ENCODE assay signal across 12 cellular contexts in genomic region chr1:43537423-43538142, GRCh38. TPM values are rescaled to one million over a fixed set of nuclear protein-coding genes. Genes with fewer than 3 reads are reported as not detected.
DNase-seq lines count a peak whose midpoint lies in the region; ATAC-seq and TF ChIP-seq lines count a peak whose summit lies in the region.
"Had no signal": no experiment of that assay in that cellular context is flagged by ENCODE, and none has a peak within 500 bp of the region (broad histone marks: within the 10 kb centered on the region; RNA-seq: fewer than 3 reads in every experiment).

No MANE protein-coding gene starts in this region.

- H3K27ac Mint-ChIP-seq in osteocyte (ENCODE audit: unreplicated experiment) = no peak overlapping the region

- H3K27ac ChIP-seq in body of pancreas (peak overlapping the region; percentile 83 to 93 (median 88)), left lung (no peak overlapping the region), spleen (no peak overlapping the region), left ventricle myocardium inferior (replicated peaks) (no peak overlapping the region)
- H3K27ac ChIP-seq: SJSA1 had no signal

- intact Hi-C loops in body of pancreas (cut with DNase I) = no loop called here
- intact Hi-C loops in left lung (cut with DNase I) = no loop called here
- intact Hi-C loops in spleen (cut with DNase I; ENCODE audit: low total_unique reads) = loop anchor here (10.0 kb wide), 1 partner anchor 507 kb away; no protein-coding TSS in a partner anchor
- intact Hi-C loops in left ventricle myocardium inferior (cut with micrococcal nuclease) = no loop called here

- peak; percentile 16 for DNase-seq in KBM-7
- peak; percentile 84 to 95 (median 93) for DNase-seq in body of pancreas
- peak in 1 of 2 donors; percentile 39 for DNase-seq in left lung
- DNase-seq in spleen = peak; percentile 24
- DNase-seq in activated effector memory CD4-positive, alpha-beta T cell treated with Interleukin-2 at 50 U/mL for 16 hours = no peak
- DNase-seq in osteocyte (ENCODE audit: extremely low spot score, unreplicated experiment) = no peak
- no peak for DNase-seq in left ventricle myocardium inferior
- no peak for DNase-seq in hippocampal formation (lab: John Stamatoyannopoulos, UW)
- DNase-seq: C1 segment of cervical spinal cord, head of caudate nucleus, NCI-H1417 treated with DMSO at 0.1 percent for 48 hours had no signal

- H3K4me3 ChIP-seq in body of pancreas (no peak overlapping the region), left lung (no peak overlapping the region), spleen (no peak overlapping the region), left ventricle myocardium inferior (no peak overlapping the region)
- H3K4me3 ChIP-seq: SJSA1 had no signal

- H3K27me3 ChIP-seq in body of pancreas (no peaks in the 10 kb centered on the region), left lung (peaks cover 0 to 5% of the 10 kb centered on the region in 2 donors), spleen (replicated peaks in 1 of 7) (peaks cover 0 to 6% (median 0%) of the 10 kb centered on the region in 7 donors), left ventricle myocardium inferior (ENCODE audit: low read depth) (no peaks in the 10 kb centered on the region)
- H3K27me3 ChIP-seq: SJSA1 had no signal

- H3K36me3 ChIP-seq in body of pancreas (replicated peaks in 1 of 2; ENCODE audit: insufficient read depth in 1 of 2, low read depth in 2 of 2) = no peaks in the 10 kb centered on the region
- no peaks in the 10 kb centered on the region for H3K36me3 ChIP-seq in left lung
- no peaks in the 10 kb centered on the region for H3K36me3 ChIP-seq in spleen
- H3K36me3 ChIP-seq in left ventricle myocardium inferior = no peaks in the 10 kb centered on the region

- H3K36me3 Mint-ChIP-seq in osteocyte (ENCODE audit: unreplicated experiment) = peaks cover 5% of the 10 kb centered on the region

- ATAC-seq in body of pancreas (peak; percentile 82), left lung (peak; percentile 49)

- H3K4me1 Mint-ChIP-seq in osteocyte (ENCODE audit: unreplicated experiment) = peaks cover 5% of the 10 kb centered on the region

- no peaks in the 10 kb centered on the region for H3K9me3 Mint-ChIP-seq in osteocyte (ENCODE audit: unreplicated experiment)

- peak in 1 of 3 donors; percentile 9 for TF ChIP-seq POLR2A in body of pancreas (IDR thresholded peaks at IDR 0.05)
- TF ChIP-seq POLR2A in spleen (IDR thresholded peaks at IDR 0.05) = no peak

- peaks cover 86% of the 10 kb centered on the region for H3K4me1 ChIP-seq in body of pancreas
- H3K4me1 ChIP-seq in left lung = peaks cover 0 to 10% of the 10 kb centered on the region in 2 donors
- H3K4me1 ChIP-seq in spleen = peaks cover 5 to 34% (median 20%) of the 10 kb centered on the region in 6 donors
- peaks cover 16% of the 10 kb centered on the region for H3K4me1 ChIP-seq in left ventricle myocardium inferior
- H3K4me1 ChIP-seq: SJSA1 had no signal

- no peaks in the 10 kb centered on the region for H3K9me3 ChIP-seq in body of pancreas
- H3K9me3 ChIP-seq in left lung = no peaks in the 10 kb centered on the region
- H3K9me3 ChIP-seq in spleen = no peaks in the 10 kb centered on the region
- H3K9me3 ChIP-seq in left ventricle myocardium inferior (replicated peaks) = no peaks in the 10 kb centered on the region
- H3K9me3 ChIP-seq: SJSA1 had no signal

- 20 to 24% methylated on average over 9 of the region's 9 CpGs for WGBS in body of pancreas, 2 donors
- WGBS in spleen, 5 donors = 74 to 83% (median 77%) methylated on average over 9 of the region's 9 CpGs

- in situ Hi-C loops in KBM-7 (cut with MboI; ENCODE audit: low pct_unique_long_range_greater_than_20kb, low sequenced_read_pairs) = no loop called here

- no peak overlapping the region for H3K4me3 Mint-ChIP-seq in osteocyte (ENCODE audit: unreplicated experiment)

- TF ChIP-seq CTCF in body of pancreas (IDR thresholded peaks at IDR 0.05) (no peak), left lung (IDR thresholded peaks at IDR 0.05) (no peak), spleen (IDR thresholded peaks at IDR 0.05 in 8 of 11, conservative IDR thresholded peaks at IDR 0.05 in 3 of 11) (no peak), osteocyte (IDR thresholded peaks at IDR 0.05) (no peak), left ventricle myocardium inferior (IDR thresholded peaks at IDR 0.05; ENCODE audit: borderline replicate concordance) (no peak)

- no peaks in the 10 kb centered on the region for H3K27me3 Mint-ChIP-seq in osteocyte (ENCODE audit: unreplicated experiment)

RNA-seq across cellular contexts. Expression of gene PTPRF, which starts 6.9 kb away (rescaled TPM):
- total RNA-seq in body of pancreas (10 to 100 TPM; 81.7 to 89.0 TPM), left lung (100 to 1,000 TPM; 123 to 279 TPM), spleen (10 to 100 TPM in 6 of 7 donors, 1 to 10 TPM in 1; 8.3 to 25.0 (median 14.8) TPM), osteocyte (37.3 and 45.1 TPM in 2 replicates), left ventricle myocardium inferior (2.9 TPM)
- 1 to 10 TPM; 2.7 to 3.9 (median 3.5) TPM for polyA plus RNA-seq in spleen

Comparison
In these comparisons a context has a peak if more than half of its experiments do, and no peak if none do; other contexts are left out.
1. DNase-seq: peak in KBM-7 (single experiment), body of pancreas (4 of 4) and spleen (single experiment); none in activated effector memory CD4-positive, alpha-beta T cell treated with Interleukin-2 at 50 U/mL for 16 hours (single experiment), osteocyte (single experiment), left ventricle myocardium inferior (single experiment) and hippocampal formation (0 of 2).
2. H3K27ac ChIP-seq: peak in body of pancreas (4 of 4); none in left lung (0 of 2), spleen (0 of 8) and left ventricle myocardium inferior (single experiment).